32 cellular contexts compared by ENCODE assay signal in the genomic region with DNA sequence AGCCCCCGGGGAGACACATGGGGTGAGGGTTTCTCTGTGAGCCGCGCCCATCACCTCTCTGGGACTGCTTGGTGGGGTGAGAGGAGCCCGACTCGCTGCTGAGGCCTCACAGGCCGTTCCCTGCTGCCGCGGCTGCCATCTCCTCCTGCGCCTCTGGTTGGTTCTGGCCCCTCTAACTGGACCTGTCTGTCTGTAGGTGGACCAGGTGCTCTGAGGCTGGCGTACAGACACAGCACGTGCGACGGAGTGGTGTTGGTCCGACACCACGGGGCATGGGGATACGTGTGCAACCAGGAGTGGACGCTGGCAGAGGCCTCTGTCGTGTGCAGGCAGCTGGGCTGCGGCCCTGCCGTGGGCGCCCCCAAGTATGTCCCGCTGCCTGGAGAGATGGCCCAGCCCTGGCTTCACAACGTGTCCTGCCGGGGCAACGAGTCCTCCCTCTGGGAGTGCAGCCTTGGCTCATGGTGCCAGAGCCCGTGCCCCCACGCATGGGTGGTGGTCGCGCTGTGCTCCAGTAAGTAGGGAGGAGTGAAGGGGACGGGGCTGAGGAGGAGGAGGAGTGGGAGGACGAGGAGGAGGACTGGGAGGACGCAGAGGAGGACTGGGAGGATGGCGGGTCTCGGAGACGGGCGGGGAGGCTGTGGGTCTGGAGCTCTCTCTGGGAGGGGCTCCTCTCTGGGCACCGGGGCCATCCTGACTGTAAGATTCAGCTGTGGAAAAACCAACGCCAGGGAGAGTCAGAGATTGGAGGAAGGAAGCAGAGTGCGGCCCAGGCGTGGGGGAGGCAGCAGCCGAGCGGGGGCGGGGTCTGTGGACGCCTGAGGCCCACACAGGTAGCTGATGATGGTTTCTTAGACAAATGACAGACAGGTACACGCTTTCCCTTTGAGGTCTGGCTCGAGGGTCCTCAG. TPM values are rescaled to one million over a fixed set of nuclear protein-coding genes. Genes with fewer than 3 reads are reported as not detected.
DNase-seq lines count a peak whose midpoint lies in the region; TF ChIP-seq lines count a peak whose summit lies in the region.
"Had no signal": no experiment of that assay in that cellular context is flagged by ENCODE, and none has a peak within 500 bp of the region (broad histone marks: within the 10 kb centered on the region; RNA-seq: fewer than 3 reads in every experiment).

No MANE protein-coding gene starts in this region.

- H3K4me3 Mint-ChIP-seq in CD8-positive, alpha-beta memory T cell, result peak overlapping the region in 6 of 7 donors; percentile 28 to 81 (median 68)
- H3K4me3 Mint-ChIP-seq: activated CD8-positive, alpha-beta memory T cell treated with anti-CD3 and anti-CD28 coated beads, Interleukin-2, amount 10 ng/mL, durations not matched to agents 7 days and 5 days; activated naive CD4-positive, alpha-beta T cell treated with anti-CD3 and anti-CD28 coated beads for 36 hours; activated T-cell treated with anti-CD3 and anti-CD28 coated beads, Interleukin-2, amount 50 U/mL, for 72 hours; central memory CD8-positive, alpha-beta T cell; neural progenitor cell; stimulated activated naive CD8-positive, alpha-beta T cell treated with anti-CD3 and anti-CD28 coated beads, Interleukin-15, amount 100 ng/mL, for 72 hours had no signal

- H3K4me3 ChIP-seq in CD8-positive, alpha-beta memory T cell (ENCODE audit: low read length), result no peak overlapping the region
- H3K4me3 ChIP-seq in coronary artery, result no peak overlapping the region
- H3K4me3 ChIP-seq in osteoblast (ENCODE audit: insufficient read depth, low read length), result no peak overlapping the region
- H3K4me3 ChIP-seq in esophagus squamous epithelium, result no peak overlapping the region
- H3K4me3 ChIP-seq: adrenal gland, BLaER1, gastrocnemius medialis, neural progenitor cell, right lobe of liver, spleen, thyroid gland had no signal

- no peak for TF ChIP-seq POLR2A in erythroblast (IDR thresholded peaks at IDR 0.05; ENCODE audit: low read length)
- TF ChIP-seq POLR2A in esophagus squamous epithelium (IDR thresholded peaks at IDR 0.05), result no peak

- no peaks in the 10 kb centered on the region for H4K20me1 ChIP-seq in osteoblast (ENCODE audit: insufficient read depth, low read length)
- H4K20me1 ChIP-seq: BLaER1 had no signal

- no peaks in the 10 kb centered on the region for H3K9me3 ChIP-seq in CD8-positive, alpha-beta memory T cell (ENCODE audit: low read length)
- no peaks in the 10 kb centered on the region for H3K9me3 ChIP-seq in osteoblast (ENCODE audit: low read depth, low read length)
- no peaks in the 10 kb centered on the region for H3K9me3 ChIP-seq in esophagus squamous epithelium
- H3K9me3 ChIP-seq: adrenal gland, BLaER1, gastrocnemius medialis, right lobe of liver, spleen, thyroid gland had no signal

- no peaks in the 10 kb centered on the region for H3K4me1 ChIP-seq in CD8-positive, alpha-beta memory T cell (ENCODE audit: insufficient read depth, low read length)
- no peaks in the 10 kb centered on the region for H3K4me1 ChIP-seq in osteoblast (ENCODE audit: insufficient read depth, low read length)
- no peaks in the 10 kb centered on the region for H3K4me1 ChIP-seq in esophagus squamous epithelium
- H3K4me1 ChIP-seq: adrenal gland, gastrocnemius medialis, neural progenitor cell, right lobe of liver, spleen, thyroid gland had no signal

- H3K27ac Mint-ChIP-seq in CD8-positive, alpha-beta memory T cell, result peak overlapping the region in 3 of 8 donors; percentile 23 to 91 (median 33)
- H3K27ac Mint-ChIP-seq: activated CD8-positive, alpha-beta memory T cell treated with anti-CD3 and anti-CD28 coated beads, Interleukin-2, amount 10 ng/mL, durations not matched to agents 7 days and 5 days; activated naive CD4-positive, alpha-beta T cell treated with anti-CD3 and anti-CD28 coated beads for 36 hours; activated T-cell treated with anti-CD3 and anti-CD28 coated beads, Interleukin-2, amount 50 U/mL, for 72 hours; neural progenitor cell; progenitor cell of endocrine pancreas; stimulated activated naive CD8-positive, alpha-beta T cell treated with anti-CD3 and anti-CD28 coated beads, Interleukin-15, amount 100 ng/mL, for 72 hours had no signal

- H3K4me1 Mint-ChIP-seq in CD8-positive, alpha-beta memory T cell, result peaks cover 0 to 6% (median 5%) of the 10 kb centered on the region in 3 donors
- H3K4me1 Mint-ChIP-seq: activated CD8-positive, alpha-beta memory T cell treated with anti-CD3 and anti-CD28 coated beads, Interleukin-2, amount 10 ng/mL, durations not matched to agents 7 days and 5 days; central memory CD8-positive, alpha-beta T cell; neural progenitor cell; stimulated activated naive CD8-positive, alpha-beta T cell treated with anti-CD3 and anti-CD28 coated beads, Interleukin-15, amount 100 ng/mL, for 72 hours had no signal

- WGBS in esophagus squamous epithelium, 2 donors, result 84 to 87% methylated on average over 25 to 27 of the region's 46 CpGs

- intact Hi-C loops in esophagus squamous epithelium (cut with DNase I), result no loop called here

- DNase-seq in CD8-positive, alpha-beta memory T cell, result no peak
- peak; percentile 6 for DNase-seq in D341Med (ENCODE audit: low spot score)
- peak; percentile 45 for DNase-seq in coronary artery (ENCODE audit: low spot score)
- peak; percentile 72 for DNase-seq in osteoblast (ENCODE audit: insufficient read length, low spot score, missing footprints)
- no peak for DNase-seq in erythroblast (lab: John Stamatoyannopoulos, UW)
- DNase-seq in dermis blood vessel endothelial cell, result no peak
- DNase-seq in esophagus squamous epithelium (lab: John Stamatoyannopoulos, UW), result no peak
- DNase-seq: activated CD4-positive, alpha-beta T cell treated with anti-CD3 and anti-CD28 coated beads for 48 hours; activated naive CD4-positive, alpha-beta T cell treated with anti-CD3 and anti-CD28 coated beads for 36 hours; activated T-cell treated with anti-CD3 and anti-CD28 coated beads, Interleukin-2, amount 50 U/mL, for 72 hours; gastrocnemius medialis; kidney glomerular epithelial cell; mesendoderm; NCI-H1436; NCI-H2081 treated with DMSO at 0.1 percent for 48 hours; NCI-H2227 treated with DMSO at 0.1 percent for 48 hours; NCI-H69; stimulated activated CD4-positive, alpha-beta T cell treated with anti-CD3 and anti-CD28 coated beads, Interleukin-2, amount 100 ng/mL, for 24 hours; stimulated activated CD8-positive, alpha-beta memory T cell treated with anti-CD3 and anti-CD28 coated beads, Interleukin-4, amount 100 ng/mL, for 48 hours; stimulated activated naive CD8-positive, alpha-beta T cell treated with anti-CD3 and anti-CD28 coated beads, Interleukin-15, amount 100 ng/mL, for 72 hours; T1000; thyroid gland; WERI-Rb-1 had no signal

- H3K27me3 Mint-ChIP-seq in CD8-positive, alpha-beta memory T cell, result no peaks in the 10 kb centered on the region
- H3K27me3 Mint-ChIP-seq: central memory CD8-positive, alpha-beta T cell; progenitor cell of endocrine pancreas; stimulated activated naive CD8-positive, alpha-beta T cell treated with anti-CD3 and anti-CD28 coated beads, Interleukin-15, amount 100 ng/mL, for 72 hours had no signal

- no peaks in the 10 kb centered on the region for H3K36me3 ChIP-seq in CD8-positive, alpha-beta memory T cell (ENCODE audit: insufficient read depth, low read length)
- H3K36me3 ChIP-seq in osteoblast (ENCODE audit: insufficient read depth, low read length) (no peaks in the 10 kb centered on the region), esophagus squamous epithelium (peaks cover 0 to 5% (median 0%) of the 10 kb centered on the region in 3 donors)
- H3K36me3 ChIP-seq: adrenal gland, BLaER1, gastrocnemius medialis, neural progenitor cell, right lobe of liver, spleen, thyroid gland, WERI-Rb-1 had no signal

- H3K9me3 Mint-ChIP-seq in CD8-positive, alpha-beta memory T cell, result no peaks in the 10 kb centered on the region
- H3K9me3 Mint-ChIP-seq: activated naive CD4-positive, alpha-beta T cell treated with anti-CD3 and anti-CD28 coated beads for 36 hours; activated T-cell treated with anti-CD3 and anti-CD28 coated beads, Interleukin-2, amount 50 U/mL, for 72 hours; central memory CD8-positive, alpha-beta T cell; stimulated activated naive CD8-positive, alpha-beta T cell treated with anti-CD3 and anti-CD28 coated beads, Interleukin-15, amount 100 ng/mL, for 72 hours had no signal

- H3K27ac ChIP-seq in CD8-positive, alpha-beta memory T cell (ENCODE audit: low read depth, low read length), result no peak overlapping the region
- no peak overlapping the region for H3K27ac ChIP-seq in coronary artery
- no peak overlapping the region for H3K27ac ChIP-seq in osteoblast (ENCODE audit: low read depth, low read length)
- H3K27ac ChIP-seq in esophagus squamous epithelium, result no peak overlapping the region
- H3K27ac ChIP-seq: adrenal gland, BLaER1, gastrocnemius medialis, HL-60, neural progenitor cell, right lobe of liver, spleen, thyroid gland, WERI-Rb-1 had no signal

- H3K79me2 ChIP-seq in osteoblast (ENCODE audit: insufficient read depth, low read length), result no peaks in the 10 kb centered on the region

- TF ChIP-seq CTCF in coronary artery (IDR thresholded peaks at IDR 0.05) (no peak), osteoblast (IDR thresholded peaks at IDR 0.05; ENCODE audit: extremely low read depth, low read depth, low read length) (no peak), esophagus squamous epithelium (IDR thresholded peaks at IDR 0.05) (no peak)

- POLR2A ChIA-PET in CD8-positive, alpha-beta memory T cell (lab: Charles Lee), result no interaction called here

- H2AFZ ChIP-seq in osteoblast (ENCODE audit: low read length), result no peak overlapping the region
- H2AFZ ChIP-seq: neural progenitor cell had no signal

- H3K4me2 ChIP-seq in osteoblast (ENCODE audit: insufficient read depth, low read length), result no peak overlapping the region
- H3K4me2 ChIP-seq: BLaER1, neural progenitor cell had no signal

- no peaks in the 10 kb centered on the region for H3K27me3 ChIP-seq in CD8-positive, alpha-beta memory T cell (ENCODE audit: insufficient read depth, low read length, poor library complexity, severe bottlenecking)
- H3K27me3 ChIP-seq in osteoblast (ENCODE audit: insufficient read depth, low read length), result no peaks in the 10 kb centered on the region
- no peaks in the 10 kb centered on the region for H3K27me3 ChIP-seq in esophagus squamous epithelium
- H3K27me3 ChIP-seq: adrenal gland, BLaER1, gastrocnemius medialis, neural progenitor cell, right lobe of liver, spleen, thyroid gland had no signal

- H3K36me3 Mint-ChIP-seq in CD8-positive, alpha-beta memory T cell, result peaks cover 0 to 2% (median under 1%) of the 10 kb centered on the region in 3 donors
- H3K36me3 Mint-ChIP-seq: activated CD8-positive, alpha-beta memory T cell treated with anti-CD3 and anti-CD28 coated beads, Interleukin-2, amount 10 ng/mL, durations not matched to agents 7 days and 5 days had no signal

- CTCF ChIA-PET in CD8-positive, alpha-beta memory T cell (lab: Charles Lee), result no interaction called here

RNA-seq across cellular contexts. Expression of gene SCART1, which starts 2.6 kb away (rescaled TPM):
- 1 to 10 TPM; 1.4 to 1.5 TPM for total RNA-seq in CD8-positive, alpha-beta memory T cell
- 3.2 TPM for polyA plus RNA-seq in CD8-positive, alpha-beta memory T cell
- total RNA-seq in osteoblast (5.1 and 5.6 TPM in 2 replicates), dermis blood vessel endothelial cell (0.28 and 1.4 TPM in 2 replicates), esophagus squamous epithelium (1 to 10 TPM in 1 of 4 donors, under 1 TPM in 3; 0.06 to 2.5 (median 0.35) TPM)

RNA-seq across cellular contexts. Expression of gene SPRN, which starts 31.9 kb away (rescaled TPM):
- total RNA-seq in CD8-positive, alpha-beta memory T cell, result not detected
- 0.43 TPM for polyA plus RNA-seq in CD8-positive, alpha-beta memory T cell
- total RNA-seq in osteoblast, result under 0.01 TPM in 2 replicates
- total RNA-seq in dermis blood vessel endothelial cell, result under 0.01 TPM in 1 of 2 replicates, not detected in the other
- total RNA-seq in esophagus squamous epithelium, result not detected
- total RNA-seq: activated CD8-positive, alpha-beta memory T cell treated with anti-CD3 and anti-CD28 coated beads, Interleukin-2, amount 10 ng/mL, durations not matched to agents 7 days and 5 days; activated naive CD4-positive, alpha-beta T cell treated with anti-CD3 and anti-CD28 coated beads for 36 hours; activated T-cell treated with anti-CD3 and anti-CD28 coated beads, Interleukin-2, amount 50 U/mL, for 72 hours; gastrocnemius medialis had no signal

Comparison
In these comparisons a context has a peak if more than half of its experiments do, and no peak if none do; other contexts are left out.
1. DNase-seq: peak in D341Med (single experiment), coronary artery (single experiment) and osteoblast (single experiment); none in CD8-positive, alpha-beta memory T cell (0 of 5), erythroblast (0 of 2), dermis blood vessel endothelial cell (single experiment) and esophagus squamous epithelium (single experiment).